ENCODE assay signal across 1 cellular context in genomic region chr7:99693427-99694200, GRCh38.
TF ChIP-seq lines count a peak whose summit lies in the region.

No MANE protein-coding gene starts in this region.

TF ChIP-seq in K562, 482 proteins besides CTCF, POLR2A, EP300 and RAD21 (continued from another document and continues in another):
- no peak for TF ChIP-seq PTTG1 (tag; IDR thresholded peaks at IDR 0.05; ENCODE audit: low read depth)
- TF ChIP-seq CBFA2T2 (conservative IDR thresholded peaks at IDR 0.05) = peak; percentile 80
- no peak for TF ChIP-seq TFAM (CRISPR knock-in tag; conservative IDR thresholded peaks at IDR 0.05)
- no peak for TF ChIP-seq CREBBP (IDR thresholded peaks at IDR 0.05; ENCODE audit: low read depth, low read length)
- no peak for TF ChIP-seq IRF1 (CRISPR knock-in tag; IDR thresholded peaks at IDR 0.05; ENCODE audit: borderline replicate concordance)
- TF ChIP-seq FOXA3 (CRISPR knock-in tag; conservative IDR thresholded peaks at IDR 0.05 in 1 of 2, IDR thresholded peaks at IDR 0.05 in 1 of 2) = peak; percentile 99 to 100
- no peak for TF ChIP-seq TCF7L2 (IDR thresholded peaks at IDR 0.05; ENCODE audit: low read depth, low read length)
- TF ChIP-seq TBP (optimal IDR thresholded peaks at IDR 0.05; ENCODE audit: low read depth, low read length) = peak; percentile 4
- peak; percentile 20; the same call in 1 of the 2 replicates for TF ChIP-seq DNMT1 (IDR thresholded peaks at IDR 0.05)
- no peak for TF ChIP-seq PHTF2 (CRISPR knock-in tag; IDR thresholded peaks at IDR 0.05)
- TF ChIP-seq VEZF1 (CRISPR knock-in tag; IDR thresholded peaks at IDR 0.05) = peak; percentile 75
- no peak for TF ChIP-seq E2F8 (IDR thresholded peaks at IDR 0.05; ENCODE audit: low read depth, partially characterized antibody)
- peak; percentile 88 for TF ChIP-seq ZNF644 (tag; IDR thresholded peaks at IDR 0.05; ENCODE audit: low read depth)
- no peak for TF ChIP-seq ZNF431 (CRISPR knock-in tag; IDR thresholded peaks at IDR 0.05)
- no peak for TF ChIP-seq HMGXB4 (CRISPR knock-in tag; IDR thresholded peaks at IDR 0.05)
- peak; percentile 98 for TF ChIP-seq FOXJ2 (tag; IDR thresholded peaks at IDR 0.05)
- peak; percentile 72; the same call in 1 of the 2 replicates for TF ChIP-seq GATAD2B (IDR thresholded peaks at IDR 0.05; ENCODE audit: borderline replicate concordance)
- TF ChIP-seq NEUROD1 (IDR thresholded peaks at IDR 0.05; ENCODE audit: borderline replicate concordance, low read depth, low read length, partially characterized antibody) = peak; percentile 56
- TF ChIP-seq TSHZ1 (CRISPR knock-in tag; IDR thresholded peaks at IDR 0.05) = no peak
- no peak for TF ChIP-seq DDX20 (tag; IDR thresholded peaks at IDR 0.05; ENCODE audit: low read depth)
- TF ChIP-seq MTF1 (CRISPR knock-in tag; IDR thresholded peaks at IDR 0.05; ENCODE audit: borderline replicate concordance) = no peak
- peak; percentile 58 for TF ChIP-seq BRD9 (IDR thresholded peaks at IDR 0.05; ENCODE audit: low read depth, partially characterized antibody)
- no peak for TF ChIP-seq KHSRP (IDR thresholded peaks at IDR 0.05)
- peak; percentile 100 for TF ChIP-seq CTBP1 (IDR thresholded peaks at IDR 0.05; ENCODE audit: borderline replicate concordance)
- no peak for TF ChIP-seq RBM15 (IDR thresholded peaks at IDR 0.05; ENCODE audit: insufficient read depth, low read length)
- TF ChIP-seq ZNF165 (CRISPR knock-in tag; IDR thresholded peaks at IDR 0.05; ENCODE audit: borderline replicate concordance) = no peak
- TF ChIP-seq ZEB2 (IDR thresholded peaks at IDR 0.05) = peak; percentile 90
- no peak for TF ChIP-seq NUFIP1 (IDR thresholded peaks at IDR 0.05; ENCODE audit: partially characterized antibody)
- no peak for TF ChIP-seq XRCC5 (IDR thresholded peaks at IDR 0.05; ENCODE audit: low read depth, low read length)
- peak; percentile 95 for TF ChIP-seq KLF13 (tag; IDR thresholded peaks at IDR 0.05; ENCODE audit: borderline replicate concordance, low read depth)
- TF ChIP-seq POLR2AphosphoS5 (IDR thresholded peaks at IDR 0.05; ENCODE audit: control insufficient read depth, insufficient read depth, low read depth, low read length) = peak; percentile 76; the same call in 1 of the 2 replicates
- TF ChIP-seq CSDE1 (IDR thresholded peaks at IDR 0.05) = no peak
- peak; percentile 69 to 92 (median 74) for TF ChIP-seq YY1 (IDR thresholded peaks at IDR 0.05; ENCODE audit: borderline replicate concordance in 1 of 3, control insufficient read depth in 1 of 3, extremely low read depth in 1 of 3, insufficient read depth in 3 of 3, insufficient read length in 1 of 3, insufficient replicate concordance in 2 of 3, low read depth in 1 of 3, low read length in 2 of 3)
- peak; percentile 68 for TF ChIP-seq FOSL1 (tag; conservative IDR thresholded peaks at IDR 0.05)
- no peak for TF ChIP-seq GTF2A2 (tag; IDR thresholded peaks at IDR 0.05)
- peak; percentile 95 for TF ChIP-seq SOX6 (IDR thresholded peaks at IDR 0.05)
- no peak for TF ChIP-seq ZNF280B (CRISPR knock-in tag; IDR thresholded peaks at IDR 0.05)
- TF ChIP-seq MNT (conservative IDR thresholded peaks at IDR 0.05) = peak; percentile 46 to 88; a peak in 3 of 4 replicates
- TF ChIP-seq TAL1 (IDR thresholded peaks at IDR 0.05) = peak; percentile 77
